1 cellular context compared by ENCODE assay signal in the genomic region with DNA sequence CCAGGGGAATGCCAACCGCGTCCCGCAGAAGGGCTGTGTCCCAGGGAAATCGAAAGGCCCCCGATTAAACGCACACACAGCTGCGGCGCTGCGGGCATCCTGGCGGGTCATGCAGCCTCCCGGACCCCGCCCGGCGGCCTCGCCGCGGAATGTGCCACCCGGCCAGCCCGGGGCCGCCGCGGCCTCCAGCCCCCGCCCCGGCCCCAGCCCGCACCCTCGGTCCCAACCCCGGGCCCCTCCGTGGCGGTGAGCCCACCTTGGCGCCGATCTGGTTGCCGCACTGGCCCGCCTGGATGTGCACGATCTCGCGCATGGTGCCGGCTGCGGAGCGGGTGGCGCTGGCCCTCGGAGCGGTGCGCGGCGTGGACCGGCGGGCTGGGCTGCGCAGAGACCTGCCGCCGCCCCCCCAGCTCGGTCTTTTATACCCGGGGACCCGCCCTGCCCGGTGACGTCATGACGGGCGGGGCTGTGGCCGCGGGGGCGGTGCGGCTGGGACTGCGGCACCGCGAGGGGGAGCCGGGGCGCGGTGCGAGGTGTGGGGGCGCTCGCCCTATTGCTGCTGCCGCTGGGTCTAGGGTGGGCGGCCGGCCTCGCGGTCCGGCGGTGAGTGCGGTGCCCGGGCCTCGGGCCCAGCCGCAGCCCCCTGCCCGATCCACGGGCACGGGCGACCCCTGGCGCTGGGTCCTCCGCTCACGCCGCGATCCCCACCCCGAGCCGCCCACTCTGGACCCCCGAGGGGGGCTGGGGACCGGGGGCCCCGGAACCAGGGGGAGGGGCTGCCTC.
TF ChIP-seq lines count a peak whose summit lies in the region.

A gene (minus strand): TSS at position 394 of the 783 bp plus-strand sequence. CDS start 81 bp downstream, at position 313.

TF ChIP-seq in HepG2, 621 proteins besides CTCF, POLR2A, EP300 and RAD21 (continued from another document and continues in another):
- TF ChIP-seq ATM (IDR thresholded peaks at IDR 0.05; ENCODE audit: borderline replicate concordance): no peak
- TF ChIP-seq, protein P1, sequence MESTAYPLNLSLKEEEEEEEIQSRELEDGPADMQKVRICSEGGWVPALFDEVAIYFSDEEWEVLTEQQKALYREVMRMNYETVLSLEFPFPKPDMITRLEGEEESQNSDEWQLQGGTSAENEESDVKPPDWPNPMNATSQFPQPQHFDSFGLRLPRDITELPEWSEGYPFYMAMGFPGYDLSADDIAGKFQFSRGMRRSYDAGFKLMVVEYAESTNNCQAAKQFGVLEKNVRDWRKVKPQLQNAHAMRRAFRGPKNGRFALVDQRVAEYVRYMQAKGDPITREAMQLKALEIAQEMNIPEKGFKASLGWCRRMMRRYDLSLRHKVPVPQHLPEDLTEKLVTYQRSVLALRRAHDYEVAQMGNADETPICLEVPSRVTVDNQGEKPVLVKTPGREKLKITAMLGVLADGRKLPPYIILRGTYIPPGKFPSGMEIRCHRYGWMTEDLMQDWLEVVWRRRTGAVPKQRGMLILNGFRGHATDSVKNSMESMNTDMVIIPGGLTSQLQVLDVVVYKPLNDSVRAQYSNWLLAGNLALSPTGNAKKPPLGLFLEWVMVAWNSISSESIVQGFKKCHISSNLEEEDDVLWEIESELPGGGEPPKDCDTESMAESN (CRISPR knock-in tag; conservative IDR thresholded peaks at IDR 0.05): peak; percentile 94
- no peak; the same call in none of the 2 replicates for TF ChIP-seq RFXAP (CRISPR knock-in tag; IDR thresholded peaks at IDR 0.05; ENCODE audit: borderline replicate concordance)
- TF ChIP-seq ZNF724P (CRISPR knock-in tag; IDR thresholded peaks at IDR 0.05; ENCODE audit: borderline replicate concordance): peak; percentile 92
- TF ChIP-seq ZNF780A (CRISPR knock-in tag; IDR thresholded peaks at IDR 0.05): no peak; the same call in 1 of the 2 replicates
- TF ChIP-seq, protein P2, sequence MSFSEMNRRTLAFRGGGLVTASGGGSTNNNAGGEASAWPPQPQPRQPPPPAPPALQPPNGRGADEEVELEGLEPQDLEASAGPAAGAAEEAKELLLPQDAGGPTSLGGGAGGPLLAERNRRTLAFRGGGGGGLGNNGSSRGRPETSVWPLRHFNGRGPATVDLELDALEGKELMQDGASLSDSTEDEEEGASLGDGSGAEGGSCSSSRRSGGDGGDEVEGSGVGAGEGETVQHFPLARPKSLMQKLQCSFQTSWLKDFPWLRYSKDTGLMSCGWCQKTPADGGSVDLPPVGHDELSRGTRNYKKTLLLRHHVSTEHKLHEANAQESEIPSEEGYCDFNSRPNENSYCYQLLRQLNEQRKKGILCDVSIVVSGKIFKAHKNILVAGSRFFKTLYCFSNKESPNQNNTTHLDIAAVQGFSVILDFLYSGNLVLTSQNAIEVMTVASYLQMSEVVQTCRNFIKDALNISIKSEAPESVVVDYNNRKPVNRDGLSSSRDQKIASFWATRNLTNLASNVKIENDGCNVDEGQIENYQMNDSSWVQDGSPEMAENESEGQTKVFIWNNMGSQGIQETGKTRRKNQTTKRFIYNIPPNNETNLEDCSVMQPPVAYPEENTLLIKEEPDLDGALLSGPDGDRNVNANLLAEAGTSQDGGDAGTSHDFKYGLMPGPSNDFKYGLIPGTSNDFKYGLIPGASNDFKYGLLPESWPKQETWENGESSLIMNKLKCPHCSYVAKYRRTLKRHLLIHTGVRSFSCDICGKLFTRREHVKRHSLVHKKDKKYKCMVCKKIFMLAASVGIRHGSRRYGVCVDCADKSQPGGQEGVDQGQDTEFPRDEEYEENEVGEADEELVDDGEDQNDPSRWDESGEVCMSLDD (CRISPR knock-in tag; IDR thresholded peaks at IDR 0.05; ENCODE audit: borderline replicate concordance): 0 out of 2 replicates have a peak, but pooled peaks have one; percentile 65
- TF ChIP-seq, protein P3, sequence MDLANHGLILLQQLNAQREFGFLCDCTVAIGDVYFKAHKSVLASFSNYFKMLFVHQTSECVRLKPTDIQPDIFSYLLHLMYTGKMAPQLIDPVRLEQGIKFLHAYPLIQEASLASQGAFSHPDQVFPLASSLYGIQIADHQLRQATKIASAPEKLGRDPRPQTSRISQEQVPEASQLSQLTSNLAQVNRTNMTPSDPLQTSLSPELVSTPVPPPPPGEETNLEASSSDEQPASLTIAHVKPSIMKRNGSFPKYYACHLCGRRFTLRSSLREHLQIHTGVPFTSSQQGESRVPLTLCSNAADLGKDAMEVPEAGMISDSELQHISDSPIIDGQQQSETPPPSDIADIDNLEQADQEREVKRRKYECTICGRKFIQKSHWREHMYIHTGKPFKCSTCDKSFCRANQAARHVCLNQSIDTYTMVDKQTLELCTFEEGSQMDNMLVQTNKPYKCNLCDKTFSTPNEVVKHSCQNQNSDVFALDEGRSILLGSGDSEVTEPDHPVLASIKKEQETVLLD (CRISPR knock-in tag; IDR thresholded peaks at IDR 0.05; ENCODE audit: low read depth): no peak
- TF ChIP-seq, protein P4, sequence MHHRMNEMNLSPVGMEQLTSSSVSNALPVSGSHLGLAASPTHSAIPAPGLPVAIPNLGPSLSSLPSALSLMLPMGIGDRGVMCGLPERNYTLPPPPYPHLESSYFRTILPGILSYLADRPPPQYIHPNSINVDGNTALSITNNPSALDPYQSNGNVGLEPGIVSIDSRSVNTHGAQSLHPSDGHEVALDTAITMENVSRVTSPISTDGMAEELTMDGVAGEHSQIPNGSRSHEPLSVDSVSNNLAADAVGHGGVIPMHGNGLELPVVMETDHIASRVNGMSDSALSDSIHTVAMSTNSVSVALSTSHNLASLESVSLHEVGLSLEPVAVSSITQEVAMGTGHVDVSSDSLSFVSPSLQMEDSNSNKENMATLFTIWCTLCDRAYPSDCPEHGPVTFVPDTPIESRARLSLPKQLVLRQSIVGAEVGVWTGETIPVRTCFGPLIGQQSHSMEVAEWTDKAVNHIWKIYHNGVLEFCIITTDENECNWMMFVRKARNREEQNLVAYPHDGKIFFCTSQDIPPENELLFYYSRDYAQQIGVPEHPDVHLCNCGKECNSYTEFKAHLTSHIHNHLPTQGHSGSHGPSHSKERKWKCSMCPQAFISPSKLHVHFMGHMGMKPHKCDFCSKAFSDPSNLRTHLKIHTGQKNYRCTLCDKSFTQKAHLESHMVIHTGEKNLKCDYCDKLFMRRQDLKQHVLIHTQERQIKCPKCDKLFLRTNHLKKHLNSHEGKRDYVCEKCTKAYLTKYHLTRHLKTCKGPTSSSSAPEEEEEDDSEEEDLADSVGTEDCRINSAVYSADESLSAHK (CRISPR knock-in tag; IDR thresholded peaks at IDR 0.05; ENCODE audit: borderline replicate concordance): no peak
- TF ChIP-seq, protein P5, sequence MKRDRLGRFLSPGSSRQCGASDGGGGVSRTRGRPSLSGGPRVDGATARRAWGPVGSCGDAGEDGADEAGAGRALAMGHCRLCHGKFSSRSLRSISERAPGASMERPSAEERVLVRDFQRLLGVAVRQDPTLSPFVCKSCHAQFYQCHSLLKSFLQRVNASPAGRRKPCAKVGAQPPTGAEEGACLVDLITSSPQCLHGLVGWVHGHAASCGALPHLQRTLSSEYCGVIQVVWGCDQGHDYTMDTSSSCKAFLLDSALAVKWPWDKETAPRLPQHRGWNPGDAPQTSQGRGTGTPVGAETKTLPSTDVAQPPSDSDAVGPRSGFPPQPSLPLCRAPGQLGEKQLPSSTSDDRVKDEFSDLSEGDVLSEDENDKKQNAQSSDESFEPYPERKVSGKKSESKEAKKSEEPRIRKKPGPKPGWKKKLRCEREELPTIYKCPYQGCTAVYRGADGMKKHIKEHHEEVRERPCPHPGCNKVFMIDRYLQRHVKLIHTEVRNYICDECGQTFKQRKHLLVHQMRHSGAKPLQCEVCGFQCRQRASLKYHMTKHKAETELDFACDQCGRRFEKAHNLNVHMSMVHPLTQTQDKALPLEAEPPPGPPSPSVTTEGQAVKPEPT (CRISPR knock-in tag; IDR thresholded peaks at IDR 0.05; ENCODE audit: low read depth): peak; percentile 87
- no peak for TF ChIP-seq ZSCAN30 (CRISPR knock-in tag; IDR thresholded peaks at IDR 0.05)
- TF ChIP-seq TSC22D2 (CRISPR knock-in tag; IDR thresholded peaks at IDR 0.05; ENCODE audit: borderline replicate concordance): no peak; the same call in 1 of the 2 replicates
- peak; percentile 75 for TF ChIP-seq TBX2 (CRISPR knock-in tag; IDR thresholded peaks at IDR 0.05; ENCODE audit: borderline replicate concordance)
- peak; percentile 68 for TF ChIP-seq ZNF205 (CRISPR knock-in tag; IDR thresholded peaks at IDR 0.05)
- no peak for TF ChIP-seq SNAI1 (CRISPR knock-in tag; IDR thresholded peaks at IDR 0.05; ENCODE audit: borderline replicate concordance)
- TF ChIP-seq ZNF431 (CRISPR knock-in tag; IDR thresholded peaks at IDR 0.05; ENCODE audit: borderline replicate concordance, low read depth): peak; percentile 41; the same call in 1 of the 2 replicates
- no peak for TF ChIP-seq MATR3 (CRISPR knock-in tag; IDR thresholded peaks at IDR 0.05)
- 0 out of 2 replicates have a peak, but pooled peaks have one; percentile 23 for TF ChIP-seq FOXM1 (CRISPR knock-in tag; IDR thresholded peaks at IDR 0.05)
- no peak; the same call in 1 of the 2 replicates for TF ChIP-seq ZNF383 (CRISPR knock-in tag; IDR thresholded peaks at IDR 0.05; ENCODE audit: borderline replicate concordance)
- no peak for TF ChIP-seq TARDBP (CRISPR knock-in tag; IDR thresholded peaks at IDR 0.05)
- no peak for TF ChIP-seq ZNF720 (CRISPR knock-in tag; IDR thresholded peaks at IDR 0.05)
- TF ChIP-seq, protein P6, sequence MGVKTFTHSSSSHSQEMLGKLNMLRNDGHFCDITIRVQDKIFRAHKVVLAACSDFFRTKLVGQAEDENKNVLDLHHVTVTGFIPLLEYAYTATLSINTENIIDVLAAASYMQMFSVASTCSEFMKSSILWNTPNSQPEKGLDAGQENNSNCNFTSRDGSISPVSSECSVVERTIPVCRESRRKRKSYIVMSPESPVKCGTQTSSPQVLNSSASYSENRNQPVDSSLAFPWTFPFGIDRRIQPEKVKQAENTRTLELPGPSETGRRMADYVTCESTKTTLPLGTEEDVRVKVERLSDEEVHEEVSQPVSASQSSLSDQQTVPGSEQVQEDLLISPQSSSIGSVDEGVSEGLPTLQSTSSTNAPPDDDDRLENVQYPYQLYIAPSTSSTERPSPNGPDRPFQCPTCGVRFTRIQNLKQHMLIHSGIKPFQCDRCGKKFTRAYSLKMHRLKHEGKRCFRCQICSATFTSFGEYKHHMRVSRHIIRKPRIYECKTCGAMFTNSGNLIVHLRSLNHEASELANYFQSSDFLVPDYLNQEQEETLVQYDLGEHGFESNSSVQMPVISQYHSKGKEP (CRISPR knock-in tag; IDR thresholded peaks at IDR 0.05): no peak
- peak; percentile 98 for TF ChIP-seq POLR2G (IDR thresholded peaks at IDR 0.05; ENCODE audit: low read depth, low read length)
- peak; percentile 53; the same call in 1 of the 2 replicates for TF ChIP-seq MAF1 (CRISPR knock-in tag; IDR thresholded peaks at IDR 0.05; ENCODE audit: borderline replicate concordance)
- no peak; the same call in 1 of the 2 replicates for TF ChIP-seq ZNF678 (CRISPR knock-in tag; IDR thresholded peaks at IDR 0.05)
- peak; percentile 97 for TF ChIP-seq ZMYM4 (CRISPR knock-in tag; IDR thresholded peaks at IDR 0.05)
- TF ChIP-seq SP140L (CRISPR knock-in tag; IDR thresholded peaks at IDR 0.05; ENCODE audit: borderline replicate concordance): no peak
- TF ChIP-seq GATA4 (IDR thresholded peaks at IDR 0.05; ENCODE audit: borderline replicate concordance, low read depth): no peak
- TF ChIP-seq, protein P7, sequence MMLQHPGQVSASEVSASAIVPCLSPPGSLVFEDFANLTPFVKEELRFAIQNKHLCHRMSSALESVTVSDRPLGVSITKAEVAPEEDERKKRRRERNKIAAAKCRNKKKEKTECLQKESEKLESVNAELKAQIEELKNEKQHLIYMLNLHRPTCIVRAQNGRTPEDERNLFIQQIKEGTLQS (CRISPR knock-in tag; IDR thresholded peaks at IDR 0.05): peak; percentile 74
- TF ChIP-seq SNRNP70 (IDR thresholded peaks at IDR 0.05; ENCODE audit: low read depth, low read length): no peak
- TF ChIP-seq, protein P8, sequence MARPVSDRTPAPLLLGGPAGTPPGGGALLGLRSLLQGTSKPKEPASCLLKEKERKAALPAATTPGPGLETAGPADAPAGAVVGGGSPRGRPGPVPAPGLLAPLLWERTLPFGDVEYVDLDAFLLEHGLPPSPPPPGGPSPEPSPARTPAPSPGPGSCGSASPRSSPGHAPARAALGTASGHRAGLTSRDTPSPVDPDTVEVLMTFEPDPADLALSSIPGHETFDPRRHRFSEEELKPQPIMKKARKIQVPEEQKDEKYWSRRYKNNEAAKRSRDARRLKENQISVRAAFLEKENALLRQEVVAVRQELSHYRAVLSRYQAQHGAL (CRISPR knock-in tag; IDR thresholded peaks at IDR 0.05; ENCODE audit: not compliant biosample characterization): no peak
- TF ChIP-seq HHEX (CRISPR knock-in tag; IDR thresholded peaks at IDR 0.05): no peak
- peak; percentile 76; the same call in 1 of the 2 replicates for TF ChIP-seq DMAP1 (CRISPR knock-in tag; IDR thresholded peaks at IDR 0.05)
- TF ChIP-seq, protein P9, sequence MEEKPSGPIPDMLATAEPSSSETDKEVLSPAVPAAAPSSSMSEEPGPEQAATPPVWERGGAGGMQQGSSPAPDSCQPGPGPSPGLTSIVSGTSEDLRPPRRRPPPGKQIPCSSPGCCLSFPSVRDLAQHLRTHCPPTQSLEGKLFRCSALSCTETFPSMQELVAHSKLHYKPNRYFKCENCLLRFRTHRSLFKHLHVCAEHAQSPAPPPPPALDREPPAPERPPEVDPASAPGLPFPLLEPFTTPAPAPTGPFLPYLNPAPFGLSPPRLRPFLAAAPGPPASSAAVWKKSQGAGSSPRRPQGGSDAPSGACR (CRISPR knock-in tag; IDR thresholded peaks at IDR 0.05): no peak; the same call in none of the 2 replicates
- TF ChIP-seq, protein P10, sequence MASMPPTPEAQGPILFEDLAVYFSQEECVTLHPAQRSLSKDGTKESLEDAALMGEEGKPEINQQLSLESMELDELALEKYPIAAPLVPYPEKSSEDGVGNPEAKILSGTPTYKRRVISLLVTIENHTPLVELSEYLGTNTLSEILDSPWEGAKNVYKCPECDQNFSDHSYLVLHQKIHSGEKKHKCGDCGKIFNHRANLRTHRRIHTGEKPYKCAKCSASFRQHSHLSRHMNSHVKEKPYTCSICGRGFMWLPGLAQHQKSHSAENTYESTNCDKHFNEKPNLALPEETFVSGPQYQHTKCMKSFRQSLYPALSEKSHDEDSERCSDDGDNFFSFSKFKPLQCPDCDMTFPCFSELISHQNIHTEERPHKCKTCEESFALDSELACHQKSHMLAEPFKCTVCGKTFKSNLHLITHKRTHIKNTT (CRISPR knock-in tag; IDR thresholded peaks at IDR 0.05): peak; percentile 12; the same call in 1 of the 2 replicates
- TF ChIP-seq PHB2 (IDR thresholded peaks at IDR 0.05; ENCODE audit: partially characterized antibody): no peak
- no peak; the same call in 1 of the 2 replicates for TF ChIP-seq NR2F2 (IDR thresholded peaks at IDR 0.05; ENCODE audit: borderline replicate concordance, low read depth)
